Comparison of ENCODE assay signal across 9 cellular contexts in genomic region chr11:118402594-118402993, GRCh38. TPM values are rescaled to one million over a fixed set of nuclear protein-coding genes. Genes with fewer than 3 reads are reported as not detected.
DNase-seq lines count a peak whose midpoint lies in the region; FAIRE-seq and TF ChIP-seq lines count a peak whose summit lies in the region.
"Not testable (repeated sequence)": the region's sequence is repeated elsewhere in the genome, so short reads cannot be mapped to it uniquely, and the experiment has no call there.
"Had no signal": no experiment of that assay in that cellular context is flagged by ENCODE, and none has a peak within 500 bp of the region (broad histone marks: within the 10 kb centered on the region; RNA-seq: fewer than 3 reads in every experiment).

No MANE protein-coding gene starts in this region.

- peaks cover 62% of the 10 kb centered on the region for H3K4me1 ChIP-seq in BLaER1
- not testable (repeated sequence) for H3K4me1 ChIP-seq in HUES6 (ENCODE audit: control insufficient read depth, insufficient read depth, low read length); keratinocyte (ENCODE audit: control insufficient read depth, extremely low read depth, insufficient read depth, low read length); neural progenitor cell
- H3K4me1 ChIP-seq in adipocyte (ENCODE audit: control insufficient read depth, insufficient read depth, low read length) = peaks cover 32% of the 10 kb centered on the region
- peaks cover 10% of the 10 kb centered on the region for H3K4me1 ChIP-seq in endothelial cell of umbilical vein (ENCODE audit: control insufficient read depth, extremely low read depth, insufficient read depth, low read length)
- peaks cover 2 to 38% (median 30%) of the 10 kb centered on the region in 5 donors for H3K4me1 ChIP-seq in subcutaneous abdominal adipose tissue (ENCODE audit: control insufficient read depth in 5 of 5, insufficient read depth in 5 of 5, low read length in 5 of 5)

- TF ChIP-seq CTCF in endothelial cell of umbilical vein (IDR thresholded peaks at IDR 0.05; ENCODE audit: extremely low read depth in 1 of 2, insufficient read depth in 1 of 2, low read depth in 1 of 2, low read length in 2 of 2); keratinocyte (optimal IDR thresholded peaks at IDR 0.05 in 1 of 3, IDR thresholded peaks at IDR 0.05 in 1 of 3, conservative IDR thresholded peaks at IDR 0.05 in 1 of 3; ENCODE audit: extremely low read depth in 1 of 3, insufficient read depth in 2 of 3, low read length in 3 of 3); neural progenitor cell (IDR thresholded peaks at IDR 0.05): not testable (repeated sequence)

- H3K27ac ChIP-seq in BLaER1 = peak overlapping the region; percentile 94; the same call in 1 of the 2 replicates
- H3K27ac ChIP-seq in HUES6 (ENCODE audit: low read depth, low read length); endothelial cell of umbilical vein (ENCODE audit: insufficient read depth, low read depth, low read length); neural progenitor cell: not testable (repeated sequence)
- H3K27ac ChIP-seq in keratinocyte (ENCODE audit: control insufficient read depth, insufficient read depth, low read length) = peak overlapping the region; percentile 95
- H3K27ac ChIP-seq in subcutaneous abdominal adipose tissue (ENCODE audit: low read depth, low read length) = peak overlapping the region; percentile 86

- H3K79me2 ChIP-seq in endothelial cell of umbilical vein (ENCODE audit: control insufficient read depth, insufficient read depth, low read length) (peaks cover 57% of the 10 kb centered on the region), keratinocyte (ENCODE audit: control insufficient read depth, insufficient read depth, low read length) (peaks cover 56% of the 10 kb centered on the region), neural progenitor cell (ENCODE audit: low read depth) (peaks cover 61% of the 10 kb centered on the region)

- peak overlapping the region; percentile 92 for H3K4me3 Mint-ChIP-seq in T-helper 1 cell treated with Interleukin-12 subunit alpha and Interleukin-12 subunit beta and Interleukin-4 antibody, amounts not matched to agents 30 μg/mL and 1 μg/mL, for 36 hours
- peak overlapping the region; percentile 96 for H3K4me3 Mint-ChIP-seq in neural progenitor cell

- CTCF ChIA-PET in endothelial cell of umbilical vein (lab: Charles Lee) = interaction anchor here (1.2 to 2.0 kb wide), 5 partner anchors 13 to 204 kb away, joined by 3 to 14 read pairs (median 9); partner anchors contain the start of gene KMT2A

- H3K27ac Mint-ChIP-seq in T-helper 1 cell treated with Interleukin-12 subunit alpha and Interleukin-12 subunit beta and Interleukin-4 antibody, amounts not matched to agents 30 μg/mL and 1 μg/mL, for 36 hours = peak overlapping the region; percentile 98
- H3K27ac Mint-ChIP-seq in neural progenitor cell = not testable (repeated sequence)

- not testable (repeated sequence) for BruUV-seq in endothelial cell of umbilical vein (replicated peaks; lab: Mats Ljungman, UMichigan)

- H4K20me1 ChIP-seq in BLaER1 (peaks cover 61% of the 10 kb centered on the region), neural progenitor cell (ENCODE audit: low read depth) (peaks cover 28% of the 10 kb centered on the region)
- not testable (repeated sequence) for H4K20me1 ChIP-seq in endothelial cell of umbilical vein (replicated peaks; ENCODE audit: control insufficient read depth, extremely low read depth, insufficient read depth, low read length); keratinocyte (ENCODE audit: control insufficient read depth, extremely low read depth, insufficient read depth, low read length)

- peak overlapping the region; percentile 93 for H3K9ac ChIP-seq in BLaER1
- peak overlapping the region; percentile 98 for H3K9ac ChIP-seq in HUES6 (ENCODE audit: low read length)
- H3K9ac ChIP-seq in adipocyte (ENCODE audit: low read length) = peak overlapping the region; percentile 98
- H3K9ac ChIP-seq in endothelial cell of umbilical vein (replicated peaks; ENCODE audit: extremely low read depth, insufficient read depth, low read length) = peak overlapping the region; percentile 71
- peak overlapping the region; percentile 91 for H3K9ac ChIP-seq in keratinocyte (ENCODE audit: control insufficient read depth, extremely low read depth, insufficient read depth, low read length)
- not testable (repeated sequence) for H3K9ac ChIP-seq in neural progenitor cell
- peak overlapping the region; percentile 86 to 98 (median 96) for H3K9ac ChIP-seq in subcutaneous abdominal adipose tissue (ENCODE audit: low read length in 5 of 5)

- dilution Hi-C loops in endothelial cell of umbilical vein (cut with MboI; ENCODE audit: extremely low pct_ligation_motif_present, low sequenced_read_pairs); keratinocyte (cut with MboI; ENCODE audit: extremely low pct_ligation_motif_present, low sequenced_read_pairs): not testable (repeated sequence)

- not testable (repeated sequence) for H3K27me3 ChIP-seq in BLaER1; HUES6 (ENCODE audit: control insufficient read depth, insufficient read depth, low read length); adipocyte (replicated peaks; ENCODE audit: control insufficient read depth, insufficient read depth, low read length); endothelial cell of umbilical vein (ENCODE audit: control insufficient read depth in 2 of 2, insufficient read depth in 2 of 2, low read length in 2 of 2); keratinocyte (ENCODE audit: control insufficient read depth, extremely low read depth, insufficient read depth, low read length); neural progenitor cell; subcutaneous abdominal adipose tissue (ENCODE audit: control insufficient read depth in 5 of 5, insufficient read depth in 4 of 5, low read length in 5 of 5)

- H3F3A ChIP-seq in neural progenitor cell (ENCODE audit: low read depth) = peaks cover 23% of the 10 kb centered on the region

- H3K36me3 Mint-ChIP-seq in T-helper 1 cell treated with Interleukin-12 subunit alpha and Interleukin-12 subunit beta and Interleukin-4 antibody, amounts not matched to agents 30 μg/mL and 1 μg/mL, for 36 hours (ENCODE audit: low read depth) = peaks cover 28% of the 10 kb centered on the region
- not testable (repeated sequence) for H3K36me3 Mint-ChIP-seq in neural progenitor cell

- TF ChIP-seq POLR2A in endothelial cell of umbilical vein (IDR thresholded peaks at IDR 0.05; ENCODE audit: low read depth, low read length) = not testable (repeated sequence)

- not testable (repeated sequence) for H3K9me1 ChIP-seq in endothelial cell of umbilical vein (replicated peaks; ENCODE audit: control insufficient read depth, extremely low read depth, insufficient read depth, low read length); keratinocyte (ENCODE audit: control insufficient read depth, extremely low read depth, insufficient read depth, low read length)

- intact Hi-C loops in endothelial cell of umbilical vein (cut with micrococcal nuclease) = not testable (repeated sequence)

- POLR2A ChIA-PET in endothelial cell of umbilical vein (lab: Charles Lee) = interaction anchor here (1.2 kb wide), 1 partner anchor 13 kb away, joined by 3 read pairs; no protein-coding TSS in a partner anchor

- not testable (repeated sequence) for H3K9me3 ChIP-seq in BLaER1; HUES6 (ENCODE audit: control insufficient read depth, insufficient read depth, low read depth, low read length); adipocyte (ENCODE audit: control insufficient read depth, low read length); endothelial cell of umbilical vein (replicated peaks; ENCODE audit: control insufficient read depth, insufficient read depth, low read length); keratinocyte (ENCODE audit: control insufficient read depth, low read depth, low read length); neural progenitor cell (ENCODE audit: low read depth); subcutaneous abdominal adipose tissue (ENCODE audit: control insufficient read depth in 5 of 5, low read length in 5 of 5)

- H2AFZ ChIP-seq in endothelial cell of umbilical vein (ENCODE audit: low read depth, low read length); keratinocyte (ENCODE audit: control insufficient read depth, low read length); neural progenitor cell (replicated peaks): not testable (repeated sequence)

- H3K4me2 ChIP-seq in BLaER1 = peak overlapping the region; percentile 79
- H3K4me2 ChIP-seq in endothelial cell of umbilical vein (ENCODE audit: insufficient read depth, low read length) = peak overlapping the region; percentile 89
- H3K4me2 ChIP-seq in keratinocyte (ENCODE audit: control insufficient read depth, extremely low read depth, insufficient read depth, low read depth, low read length) = peak overlapping the region; percentile 86
- peak overlapping the region; percentile 90 for H3K4me2 ChIP-seq in neural progenitor cell

- H3K36me3 ChIP-seq in BLaER1 (peaks cover 56% of the 10 kb centered on the region), HUES6 (ENCODE audit: control insufficient read depth, insufficient read depth, low read length) (peaks cover 32% of the 10 kb centered on the region), adipocyte (ENCODE audit: control insufficient read depth, insufficient read depth, low read length, severe bottlenecking) (peaks cover 32% of the 10 kb centered on the region), keratinocyte (ENCODE audit: control insufficient read depth in 2 of 2, extremely low read depth in 1 of 2, insufficient read depth in 2 of 2, low read length in 2 of 2) (peaks cover 6 to 15% of the 10 kb centered on the region in 2 experiments), subcutaneous abdominal adipose tissue (ENCODE audit: control insufficient read depth in 5 of 5, insufficient read depth in 5 of 5, low read length in 5 of 5) (peaks cover 7 to 29% (median 9%) of the 10 kb centered on the region in 5 donors)
- H3K36me3 ChIP-seq in endothelial cell of umbilical vein (ENCODE audit: control insufficient read depth in 2 of 2, extremely low read depth in 1 of 2, insufficient read depth in 2 of 2, low read length in 2 of 2); neural progenitor cell: not testable (repeated sequence)

- not testable (repeated sequence) for H3K9me3 Mint-ChIP-seq in T-helper 1 cell treated with Interleukin-12 subunit alpha and Interleukin-12 subunit beta and Interleukin-4 antibody, amounts not matched to agents 30 μg/mL and 1 μg/mL, for 36 hours; neural progenitor cell

- not testable (repeated sequence) for FAIRE-seq in endothelial cell of umbilical vein (lab: Jason Lieb, UNC); keratinocyte (lab: Jason Lieb, UNC)

- DNase-seq in adipocyte (ENCODE audit: low read depth); endothelial cell of umbilical vein (ENCODE audit: low read depth, low spot score); keratinocyte (ENCODE audit: low read depth, low spot score); neural progenitor cell (ENCODE audit: low spot score): not testable (repeated sequence)

- peak overlapping the region; percentile 92 for H3K4me3 ChIP-seq in BLaER1
- peak overlapping the region; percentile 91 for H3K4me3 ChIP-seq in HUES6 (ENCODE audit: low read depth, low read length)
- peak overlapping the region; percentile 100 for H3K4me3 ChIP-seq in adipocyte (ENCODE audit: low read length)
- peak overlapping the region; percentile 71 to 99 (median 94) for H3K4me3 ChIP-seq in endothelial cell of umbilical vein (replicated peaks in 1 of 3; ENCODE audit: insufficient read depth in 1 of 3, low read depth in 1 of 3, low read length in 3 of 3)
- H3K4me3 ChIP-seq in keratinocyte (ENCODE audit: control insufficient read depth in 2 of 3, extremely low read depth in 1 of 3, insufficient read depth in 2 of 3, low read depth in 1 of 3, low read length in 3 of 3) = peak overlapping the region; percentile 92 to 99 (median 92)
- H3K4me3 ChIP-seq in neural progenitor cell = peak overlapping the region; percentile 85
- peak overlapping the region; percentile 93 to 99 (median 94) for H3K4me3 ChIP-seq in subcutaneous abdominal adipose tissue (ENCODE audit: low read depth in 1 of 5, low read length in 5 of 5)

- H3K27me3 Mint-ChIP-seq in T-helper 1 cell treated with Interleukin-12 subunit alpha and Interleukin-12 subunit beta and Interleukin-4 antibody, amounts not matched to agents 30 μg/mL and 1 μg/mL, for 36 hours (ENCODE audit: low read depth); neural progenitor cell (ENCODE audit: insufficient read depth, low read depth): not testable (repeated sequence)

- H3K4me1 Mint-ChIP-seq in T-helper 1 cell treated with Interleukin-12 subunit alpha and Interleukin-12 subunit beta and Interleukin-4 antibody, amounts not matched to agents 30 μg/mL and 1 μg/mL, for 36 hours (ENCODE audit: low read depth) = peaks cover 46% of the 10 kb centered on the region
- H3K4me1 Mint-ChIP-seq in neural progenitor cell = peaks cover 24% of the 10 kb centered on the region

RNA-seq across cellular contexts. Expression of gene ATP5MG, which starts 1.2 kb away (rescaled TPM):
- total RNA-seq in endothelial cell of umbilical vein = 211 and 242 TPM in 2 replicates
- polyA plus RNA-seq in endothelial cell of umbilical vein = 328 and 439 TPM in 2 replicates
- 390 and 497 TPM in 2 replicates for polyA plus RNA-seq in endothelial cell of umbilical vein (2011; cell fraction: cytosol; rRNA removed)
- polyA plus RNA-seq in endothelial cell of umbilical vein (2011; cell fraction: nucleus; rRNA removed) = 106 and 109 TPM in 2 replicates
- 322 and 423 TPM in 2 replicates for polyA plus RNA-seq in endothelial cell of umbilical vein (2012)
- 88.2 and 91.2 TPM in 2 replicates for polyA minus RNA-seq in endothelial cell of umbilical vein
- 79.8 TPM for polyA minus RNA-seq in endothelial cell of umbilical vein (2011; cell fraction: cytosol; rRNA and poly(A)+ RNA removed)
- 11.3 and 15.3 TPM in 2 replicates for polyA minus RNA-seq in endothelial cell of umbilical vein (2011; cell fraction: nucleus; rRNA and poly(A)+ RNA removed)
- polyA plus RNA-seq in keratinocyte = 259 to 463 TPM (median 338 TPM) in 3 replicates
- 546 TPM for polyA plus RNA-seq in keratinocyte (2011; ENCODE audit: low read depth)
- polyA plus RNA-seq in keratinocyte (2011; cell fraction: cytosol; rRNA removed) = 301 and 380 TPM in 2 replicates
- polyA plus RNA-seq in keratinocyte (2011; cell fraction: nucleus; rRNA removed) = 90.3 and 111 TPM in 2 replicates
- 257 and 363 TPM in 2 replicates for polyA plus RNA-seq in keratinocyte (2012; ENCODE audit: low replicate concordance)
- polyA minus RNA-seq in keratinocyte = 63.0 to 71.2 TPM (median 67.8 TPM) in 3 replicates
- polyA minus RNA-seq in keratinocyte (2011; cell fraction: cytosol; rRNA and poly(A)+ RNA removed) = 76.2 TPM
- polyA minus RNA-seq in keratinocyte (2011; cell fraction: nucleus; rRNA and poly(A)+ RNA removed) = 6.5 and 11.6 TPM in 2 replicates
- 42.6 and 113 TPM in 2 replicates for total RNA-seq in neural progenitor cell (ENCODE audit: low replicate concordance)

RNA-seq across cellular contexts. Expression of gene KMT2A, which starts 33.7 kb away (rescaled TPM):
- 63.9 and 64.1 TPM in 2 replicates for total RNA-seq in endothelial cell of umbilical vein
- 21.9 and 23.5 TPM in 2 replicates for polyA plus RNA-seq in endothelial cell of umbilical vein
- 16.1 and 18.4 TPM in 2 replicates for polyA plus RNA-seq in endothelial cell of umbilical vein (2011; cell fraction: cytosol; rRNA removed)
- polyA plus RNA-seq in endothelial cell of umbilical vein (2011; cell fraction: nucleus; rRNA removed) = 77.4 and 94.6 TPM in 2 replicates
- polyA plus RNA-seq in endothelial cell of umbilical vein (2012) = 20.6 and 29.4 TPM in 2 replicates
- polyA minus RNA-seq in endothelial cell of umbilical vein = 110 and 120 TPM in 2 replicates
- 20.4 TPM for polyA minus RNA-seq in endothelial cell of umbilical vein (2011; cell fraction: cytosol; rRNA and poly(A)+ RNA removed)
- 116 and 144 TPM in 2 replicates for polyA minus RNA-seq in endothelial cell of umbilical vein (2011; cell fraction: nucleus; rRNA and poly(A)+ RNA removed)
- 7.6 to 14.5 TPM (median 11.7 TPM) in 3 replicates for polyA plus RNA-seq in keratinocyte
- polyA plus RNA-seq in keratinocyte (2011; ENCODE audit: low read depth) = 11.5 TPM
- 7.6 and 9.6 TPM in 2 replicates for polyA plus RNA-seq in keratinocyte (2011; cell fraction: cytosol; rRNA removed)
- polyA plus RNA-seq in keratinocyte (2011; cell fraction: nucleus; rRNA removed) = 48.5 and 50.1 TPM in 2 replicates
- 10.6 and 13.2 TPM in 2 replicates for polyA plus RNA-seq in keratinocyte (2012; ENCODE audit: low replicate concordance)
- polyA minus RNA-seq in keratinocyte = 30.1 to 66.2 TPM (median 64.3 TPM) in 3 replicates
- polyA minus RNA-seq in keratinocyte (2011; cell fraction: cytosol; rRNA and poly(A)+ RNA removed) = 17.8 TPM
- polyA minus RNA-seq in keratinocyte (2011; cell fraction: nucleus; rRNA and poly(A)+ RNA removed) = 60.8 and 105 TPM in 2 replicates
- total RNA-seq in neural progenitor cell (ENCODE audit: low replicate concordance) = 63.6 and 73.8 TPM in 2 replicates

RNA-seq across cellular contexts. Expression of gene UBE4A, which starts 43.2 kb away (rescaled TPM):
- total RNA-seq in endothelial cell of umbilical vein (34.9 and 40.2 TPM in 2 replicates), neural progenitor cell (ENCODE audit: low replicate concordance) (36.1 and 45.0 TPM in 2 replicates)
- polyA plus RNA-seq in endothelial cell of umbilical vein (9.6 and 13.3 TPM in 2 replicates), keratinocyte (11.9 to 19.5 TPM (median 14.8 TPM) in 3 replicates)
- 10.3 and 11.0 TPM in 2 replicates for polyA plus RNA-seq in endothelial cell of umbilical vein (2011; cell fraction: cytosol; rRNA removed)
- 34.7 and 38.6 TPM in 2 replicates for polyA plus RNA-seq in endothelial cell of umbilical vein (2011; cell fraction: nucleus; rRNA removed)
- 18.0 and 25.5 TPM in 2 replicates for polyA plus RNA-seq in endothelial cell of umbilical vein (2012)
- polyA minus RNA-seq in endothelial cell of umbilical vein (37.5 and 37.6 TPM in 2 replicates), keratinocyte (23.3 to 33.3 TPM (median 29.3 TPM) in 3 replicates)
- polyA minus RNA-seq in endothelial cell of umbilical vein (2011; cell fraction: cytosol; rRNA and poly(A)+ RNA removed) = 13.1 TPM
- polyA minus RNA-seq in endothelial cell of umbilical vein (2011; cell fraction: nucleus; rRNA and poly(A)+ RNA removed) = 19.0 and 33.6 TPM in 2 replicates
- polyA plus RNA-seq in keratinocyte (2011; ENCODE audit: low read depth) = 7.9 TPM
- polyA plus RNA-seq in keratinocyte (2011; cell fraction: cytosol; rRNA removed) = 5.7 and 11.4 TPM in 2 replicates
- polyA plus RNA-seq in keratinocyte (2011; cell fraction: nucleus; rRNA removed) = 35.1 and 41.5 TPM in 2 replicates
- 10.3 and 14.8 TPM in 2 replicates for polyA plus RNA-seq in keratinocyte (2012; ENCODE audit: low replicate concordance)
- polyA minus RNA-seq in keratinocyte (2011; cell fraction: cytosol; rRNA and poly(A)+ RNA removed) = 15.0 TPM
- polyA minus RNA-seq in keratinocyte (2011; cell fraction: nucleus; rRNA and poly(A)+ RNA removed) = 36.3 and 59.3 TPM in 2 replicates

RNA-seq across cellular contexts. Expression of gene CD3G, which starts 58.5 kb away (rescaled TPM):
- total RNA-seq in endothelial cell of umbilical vein = not detected in 2 replicates
- polyA plus RNA-seq in endothelial cell of umbilical vein = not detected in 2 replicates
- not detected in 2 replicates for polyA plus RNA-seq in endothelial cell of umbilical vein (2011; cell fraction: cytosol; rRNA removed)
- not detected in 2 replicates for polyA plus RNA-seq in endothelial cell of umbilical vein (2011; cell fraction: nucleus; rRNA removed)
- not detected in 2 replicates for polyA plus RNA-seq in endothelial cell of umbilical vein (2012)
- not detected in 2 replicates for polyA minus RNA-seq in endothelial cell of umbilical vein
- not detected for polyA minus RNA-seq in endothelial cell of umbilical vein (2011; cell fraction: cytosol; rRNA and poly(A)+ RNA removed)
- not detected in 2 replicates for polyA minus RNA-seq in endothelial cell of umbilical vein (2011; cell fraction: nucleus; rRNA and poly(A)+ RNA removed)
- not detected in 3 replicates for polyA plus RNA-seq in keratinocyte
- not detected for polyA plus RNA-seq in keratinocyte (2011; ENCODE audit: low read depth)
- not detected in 2 replicates for polyA plus RNA-seq in keratinocyte (2011; cell fraction: cytosol; rRNA removed)
- polyA plus RNA-seq in keratinocyte (2011; cell fraction: nucleus; rRNA removed) = not detected in 2 replicates
- not detected in 2 replicates for polyA plus RNA-seq in keratinocyte (2012; ENCODE audit: low replicate concordance)
- polyA minus RNA-seq in keratinocyte = not detected in 3 replicates
- polyA minus RNA-seq in keratinocyte (2011; cell fraction: cytosol; rRNA and poly(A)+ RNA removed) = not detected
- polyA minus RNA-seq in keratinocyte (2011; cell fraction: nucleus; rRNA and poly(A)+ RNA removed) = not detected in 2 replicates
- not detected in 2 replicates for total RNA-seq in neural progenitor cell (ENCODE audit: low replicate concordance)
- total RNA-seq: body of pancreas had no signal
